8 cellular contexts compared by ENCODE assay signal in genomic region chr15:90664650-90665287, GRCh38. TPM values are rescaled to one million over a fixed set of nuclear protein-coding genes. Genes with fewer than 3 reads are reported as not detected.
DNase-seq lines count a peak whose midpoint lies in the region; ATAC-seq lines count a peak whose summit lies in the region.

No MANE protein-coding gene starts in this region.

- DNase-seq in activated CD4-positive, alpha-beta T cell treated with anti-CD3 and anti-CD28 coated beads, Interleukin-2, amount 10 ng/mL, durations not matched to agents 24 days and 14 days, result peak; percentile 71
- no peak for DNase-seq in activated CD4-positive, alpha-beta T cell treated with anti-CD3 and anti-CD28 coated beads, Interleukin-2, amount 50 U/mL, for 48 hours
- DNase-seq in hepatic stellate cell (ENCODE audit: low spot score), result peak; percentile 67
- DNase-seq in stimulated activated naive B cell treated with anti-CD40 and anti-IgM and Interleukin-4, amounts not matched to agents 10 μg/mL and 1 μg/mL and 100 μg/mL, for 72 hours, result peak; percentile 17
- DNase-seq in activated effector memory CD4-positive, alpha-beta T cell treated with Interleukin-2 at 50 U/mL for 16 hours, result no peak
- DNase-seq in UCSD-AML1 (lab: John Stamatoyannopoulos, UW; ENCODE audit: unreplicated experiment), result no peak

- peak overlapping the region; percentile 92 for H3K27ac Mint-ChIP-seq in activated CD4-positive, alpha-beta T cell treated with anti-CD3 and anti-CD28 coated beads, Interleukin-2, amount 10 ng/mL, durations not matched to agents 24 days and 14 days
- peak overlapping the region; percentile 92 for H3K27ac Mint-ChIP-seq in stimulated activated naive B cell treated with anti-CD40 and anti-IgM and Interleukin-4, amounts not matched to agents 10 μg/mL and 1 μg/mL and 100 μg/mL, for 72 hours

- peak overlapping the region; percentile 76 for H3K27ac ChIP-seq in angular gyrus (ENCODE audit: low read depth, low read length)

- peaks cover 3% of the 10 kb centered on the region for H3K27me3 Mint-ChIP-seq in activated CD4-positive, alpha-beta T cell treated with anti-CD3 and anti-CD28 coated beads, Interleukin-2, amount 10 ng/mL, durations not matched to agents 24 days and 14 days
- H3K27me3 Mint-ChIP-seq in stimulated activated naive B cell treated with anti-CD40 and anti-IgM and Interleukin-4, amounts not matched to agents 10 μg/mL and 1 μg/mL and 100 μg/mL, for 72 hours, result peaks cover 12 to 14% of the 10 kb centered on the region in 2 donors

- peaks cover 59% of the 10 kb centered on the region for H3K4me1 Mint-ChIP-seq in activated CD4-positive, alpha-beta T cell treated with anti-CD3 and anti-CD28 coated beads, Interleukin-2, amount 10 ng/mL, durations not matched to agents 24 days and 14 days
- H3K4me1 Mint-ChIP-seq in stimulated activated naive B cell treated with anti-CD40 and anti-IgM and Interleukin-4, amounts not matched to agents 10 μg/mL and 1 μg/mL and 100 μg/mL, for 72 hours, result peaks cover 45 to 68% of the 10 kb centered on the region in 2 donors

- H3K36me3 Mint-ChIP-seq in activated CD4-positive, alpha-beta T cell treated with anti-CD3 and anti-CD28 coated beads, Interleukin-2, amount 10 ng/mL, durations not matched to agents 24 days and 14 days (ENCODE audit: low read depth), result peaks cover 10% of the 10 kb centered on the region
- H3K36me3 Mint-ChIP-seq in stimulated activated naive B cell treated with anti-CD40 and anti-IgM and Interleukin-4, amounts not matched to agents 10 μg/mL and 1 μg/mL and 100 μg/mL, for 72 hours, result peaks cover 6% of the 10 kb centered on the region in 2 donors

- H3K4me3 Mint-ChIP-seq in activated CD4-positive, alpha-beta T cell treated with anti-CD3 and anti-CD28 coated beads, Interleukin-2, amount 10 ng/mL, durations not matched to agents 24 days and 14 days, result peak overlapping the region; percentile 87
- H3K4me3 Mint-ChIP-seq in stimulated activated naive B cell treated with anti-CD40 and anti-IgM and Interleukin-4, amounts not matched to agents 10 μg/mL and 1 μg/mL and 100 μg/mL, for 72 hours, result peak overlapping the region; percentile 84 to 97

- peaks cover 4% of the 10 kb centered on the region for H3K9me3 Mint-ChIP-seq in activated CD4-positive, alpha-beta T cell treated with anti-CD3 and anti-CD28 coated beads, Interleukin-2, amount 10 ng/mL, durations not matched to agents 24 days and 14 days
- no peaks in the 10 kb centered on the region for H3K9me3 Mint-ChIP-seq in stimulated activated naive B cell treated with anti-CD40 and anti-IgM and Interleukin-4, amounts not matched to agents 10 μg/mL and 1 μg/mL and 100 μg/mL, for 72 hours

- peak; percentile 0 for ATAC-seq in HG03342 (IDR thresholded peaks at IDR 0.05; ENCODE audit: unreplicated experiment)
- ATAC-seq in stimulated activated naive B cell treated with anti-CD40 and anti-IgM and Interleukin-4, amounts not matched to agents 10 μg/mL and 1 μg/mL and 100 μg/mL, for 72 hours (replicated peaks), result peak; percentile 6 to 10

- intact Hi-C loops in activated CD4-positive, alpha-beta T cell treated with anti-CD3 and anti-CD28 coated beads, Interleukin-2, amount 10 ng/mL, durations not matched to agents 24 days and 14 days (cut with micrococcal nuclease), result loop anchor here (2.0 kb wide), 1 partner anchor 22 kb away; no protein-coding TSS in a partner anchor

RNA-seq across cellular contexts. Expression of gene BLM, which starts 52.4 kb away (rescaled TPM):
- total RNA-seq in activated CD4-positive, alpha-beta T cell treated with anti-CD3 and anti-CD28 coated beads, Interleukin-2, amount 10 ng/mL, durations not matched to agents 24 days and 14 days, result 64.1 and 66.4 TPM in 2 replicates

Comparison
In these comparisons a context has a peak if more than half of its experiments do, and no peak if none do; other contexts are left out.
1. DNase-seq: peak in activated CD4-positive, alpha-beta T cell treated with anti-CD3 and anti-CD28 coated beads, Interleukin-2, amount 10 ng/mL, durations not matched to agents 24 days and 14 days (single experiment), hepatic stellate cell (single experiment) and stimulated activated naive B cell treated with anti-CD40 and anti-IgM and Interleukin-4, amounts not matched to agents 10 μg/mL and 1 μg/mL and 100 μg/mL, for 72 hours (single experiment); none in activated CD4-positive, alpha-beta T cell treated with anti-CD3 and anti-CD28 coated beads, Interleukin-2, amount 50 U/mL, for 48 hours (0 of 2), activated effector memory CD4-positive, alpha-beta T cell treated with Interleukin-2 at 50 U/mL for 16 hours (single experiment) and UCSD-AML1 (single experiment).